Comparison of ENCODE assay signal across 21 cellular contexts in the genomic region with DNA sequence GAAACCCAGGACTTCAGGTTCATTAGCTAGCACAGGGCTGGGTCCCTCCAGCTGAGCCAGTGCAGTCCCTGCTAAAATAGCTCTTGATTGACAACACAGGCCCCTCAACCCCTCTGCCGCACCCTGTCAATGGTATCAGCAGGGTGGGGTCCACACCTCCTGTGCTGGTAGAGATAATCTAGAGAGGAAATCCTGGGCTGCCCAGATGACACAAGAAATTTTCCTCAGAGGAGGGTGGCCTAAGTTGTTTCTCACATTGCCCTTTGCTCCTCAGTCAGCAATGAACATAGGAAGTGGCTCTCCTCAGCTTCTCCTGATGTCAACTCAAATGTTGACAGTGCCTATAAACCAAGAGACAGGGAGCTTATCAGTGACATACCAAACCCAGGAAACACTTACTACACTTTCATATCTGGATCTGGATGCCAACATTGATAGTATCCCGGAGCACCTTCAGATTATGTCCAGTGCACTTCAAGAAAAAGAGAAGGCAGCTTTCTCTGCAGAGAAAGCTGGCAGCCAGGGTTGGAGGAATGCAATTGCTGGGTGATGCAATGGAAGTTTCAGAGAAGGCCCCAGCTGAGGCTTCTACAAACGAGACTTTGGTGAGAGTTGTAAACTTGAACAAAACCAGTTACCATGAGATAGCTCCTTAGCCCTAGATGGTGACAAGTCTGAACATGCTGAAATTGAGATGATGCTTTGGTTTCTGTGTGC.
DNase-seq lines count a peak whose midpoint lies in the region; TF ChIP-seq lines count a peak whose summit lies in the region.
"Had no signal": no experiment of that assay in that cellular context is flagged by ENCODE, and none has a peak within 500 bp of the region (broad histone marks: within the 10 kb centered on the region; RNA-seq: fewer than 3 reads in every experiment).

No MANE protein-coding gene starts in this region.

- peak overlapping the region; percentile 18 for H3K4me2 ChIP-seq in smooth muscle cell
- H3K4me2 ChIP-seq: GM23338 had no signal

- H3K36me3 ChIP-seq in cardiac muscle cell (no peaks in the 10 kb centered on the region), ascending aorta (no peaks in the 10 kb centered on the region), smooth muscle cell (ENCODE audit: low read depth) (no peaks in the 10 kb centered on the region), thyroid gland (no peaks in the 10 kb centered on the region)
- H3K36me3 ChIP-seq: transverse colon had no signal

- H4K20me1 ChIP-seq in smooth muscle cell (ENCODE audit: low read depth), result no peaks in the 10 kb centered on the region

- no peak overlapping the region for H3K9ac ChIP-seq in smooth muscle cell (ENCODE audit: low read depth)

- WGBS in smooth muscle cell (ENCODE audit: low lambda C conversion rate), result 36% methylated on average over 3 of the region's 3 CpGs
- 77 to 82% methylated on average over 2 to 3 of the region's 3 CpGs for WGBS in thyroid gland, 2 donors

- H2AFZ ChIP-seq in smooth muscle cell (ENCODE audit: low read depth), result peak overlapping the region; percentile 61
- H2AFZ ChIP-seq: GM23338 had no signal

- no peak for TF ChIP-seq POLR2A in thyroid gland (IDR thresholded peaks at IDR 0.05)

- H3K27me3 ChIP-seq in cardiac muscle cell, result no peaks in the 10 kb centered on the region
- H3K27me3 ChIP-seq in ascending aorta, result no peaks in the 10 kb centered on the region
- H3K27me3 ChIP-seq in smooth muscle cell (ENCODE audit: low read depth), result no peaks in the 10 kb centered on the region
- no peaks in the 10 kb centered on the region for H3K27me3 ChIP-seq in thyroid gland
- H3K27me3 ChIP-seq: transverse colon had no signal

- TF ChIP-seq CTCF in cardiac muscle cell (IDR thresholded peaks at IDR 0.05; ENCODE audit: low read depth, low read length), result no peak
- no peak for TF ChIP-seq CTCF in ascending aorta (IDR thresholded peaks at IDR 0.05)
- no peak for TF ChIP-seq CTCF in fibroblast of the aortic adventitia (IDR thresholded peaks at IDR 0.05; ENCODE audit: insufficient read depth, low read length)
- TF ChIP-seq CTCF in smooth muscle cell (IDR thresholded peaks at IDR 0.05; ENCODE audit: borderline replicate concordance, insufficient read depth, poor library complexity, severe bottlenecking), result no peak
- TF ChIP-seq CTCF in thyroid gland (IDR thresholded peaks at IDR 0.05), result no peak

- peaks cover 9% of the 10 kb centered on the region for H3F3A ChIP-seq in smooth muscle cell (ENCODE audit: low read depth)

- intact Hi-C loops in cardiac septum (cut with DNase I) (no loop called here), ascending aorta (cut with DNase I) (no loop called here), thyroid gland (cut with DNase I) (no loop called here)

- H3K27ac ChIP-seq in cardiac muscle cell (peak overlapping the region; percentile 36), ascending aorta (peak overlapping the region; percentile 39 to 56), smooth muscle cell (ENCODE audit: low read depth) (peak overlapping the region; percentile 47), thyroid gland (no peak overlapping the region)
- H3K27ac ChIP-seq: transverse colon had no signal

- H3K4me1 ChIP-seq in cardiac muscle cell (ENCODE audit: low read depth) (peaks cover 41% of the 10 kb centered on the region), ascending aorta (peaks cover 0 to 10% of the 10 kb centered on the region in 2 donors), smooth muscle cell (ENCODE audit: low read depth) (peaks cover 4% of the 10 kb centered on the region), thyroid gland (peaks cover 0 to 8% of the 10 kb centered on the region in 2 donors)
- H3K4me1 ChIP-seq: transverse colon had no signal

- H3K9me3 ChIP-seq in cardiac muscle cell (ENCODE audit: low read depth), result no peaks in the 10 kb centered on the region
- no peaks in the 10 kb centered on the region for H3K9me3 ChIP-seq in ascending aorta
- no peaks in the 10 kb centered on the region for H3K9me3 ChIP-seq in smooth muscle cell (replicated peaks; ENCODE audit: low read depth)
- no peaks in the 10 kb centered on the region for H3K9me3 ChIP-seq in thyroid gland
- H3K9me3 ChIP-seq: transverse colon had no signal

- no peaks in the 10 kb centered on the region for H3K79me2 ChIP-seq in smooth muscle cell (ENCODE audit: low read depth)

- DNase-seq in cardiac muscle cell (ENCODE audit: low read depth in 1 of 2, low spot score in 1 of 2), result peak; percentile 37 to 48
- DNase-seq in cardiac septum (ENCODE audit: low spot score), result no peak
- DNase-seq in ascending aorta (ENCODE audit: low spot score in 2 of 2), result no peak
- peak; percentile 50 for DNase-seq in fibroblast of the aortic adventitia (ENCODE audit: low read depth)
- DNase-seq in smooth muscle cell (lab: John Stamatoyannopoulos, UW; ENCODE audit: unreplicated experiment), result no peak
- DNase-seq in A172 (ENCODE audit: low spot score), result no peak
- DNase-seq in thyroid gland, result no peak
- no peak for DNase-seq in NCI-H748 (lab: John Stamatoyannopoulos, UW; ENCODE audit: unreplicated experiment)
- DNase-seq: activated CD4-positive, alpha-beta memory T cell treated with anti-CD3 and anti-CD28 coated beads, Interleukin-2, amount 10 ng/mL, durations not matched to agents 7 days and 5 days; activated naive CD4-positive, alpha-beta T cell treated with anti-CD3 and anti-CD28 coated beads, Interleukin-2, amount 50 U/mL, for 16 hours; activated T-cell treated with anti-CD3 and anti-CD28 coated beads, Interleukin-2, amount 50 U/mL, for 1 hour; CD8-positive, alpha-beta T cell; DND-41; effector CD8-positive, alpha-beta T cell; MM.1S; NCI-H187; NCI-H446 treated with DMSO at 0.1 percent for 48 hours; retina; stimulated activated naive CD4-positive, alpha-beta T cell; transverse colon had no signal

- no peak overlapping the region for H3K4me3 ChIP-seq in cardiac muscle cell
- no peak overlapping the region for H3K4me3 ChIP-seq in ascending aorta
- H3K4me3 ChIP-seq in fibroblast of the aortic adventitia (ENCODE audit: low read depth, low read length), result no peak overlapping the region
- H3K4me3 ChIP-seq in smooth muscle cell, result no peak overlapping the region
- no peak overlapping the region for H3K4me3 ChIP-seq in thyroid gland (replicated peaks in 1 of 3)
- H3K4me3 ChIP-seq: GM23338, transverse colon had no signal

Comparison
In these comparisons a context has a peak if more than half of its experiments do, and no peak if none do; other contexts are left out.
1. DNase-seq: peak in cardiac muscle cell (2 of 2) and fibroblast of the aortic adventitia (single experiment); none in cardiac septum (single experiment), ascending aorta (0 of 2), smooth muscle cell (single experiment), A172 (single experiment), thyroid gland (0 of 2) and NCI-H748 (single experiment).
2. H3K27ac ChIP-seq: peak in cardiac muscle cell (single experiment), ascending aorta (2 of 2) and smooth muscle cell (single experiment); none in thyroid gland (0 of 3).